In genomic region chr6:52929321-52930164, GRCh38 we compare ENCODE assay signal across 11 cellular contexts. TPM values are rescaled to one million over a fixed set of nuclear protein-coding genes. Genes with fewer than 3 reads are reported as not detected.
DNase-seq lines count a peak whose midpoint lies in the region; ATAC-seq and TF ChIP-seq lines count a peak whose summit lies in the region.
"Had no signal": no experiment of that assay in that cellular context is flagged by ENCODE, and none has a peak within 500 bp of the region (broad histone marks: within the 10 kb centered on the region; RNA-seq: fewer than 3 reads in every experiment).

No MANE protein-coding gene starts in this region.

- H3K36me3 ChIP-seq in upper lobe of left lung: no peaks in the 10 kb centered on the region

- H3K4me1 ChIP-seq in upper lobe of left lung: peaks cover 0 to 13% (median 5%) of the 10 kb centered on the region in 4 donors

- no peak for TF ChIP-seq POLR2A in upper lobe of left lung (IDR thresholded peaks at IDR 0.05)

- no peak overlapping the region for H3K4me3 ChIP-seq in upper lobe of left lung

- 75 to 76% methylated on average over 6 of the region's 6 CpGs for WGBS in upper lobe of left lung, 2 donors

- no peaks in the 10 kb centered on the region for H3K9me3 ChIP-seq in upper lobe of left lung

- no peaks in the 10 kb centered on the region for H3K27me3 ChIP-seq in upper lobe of left lung

- no peak for TF ChIP-seq EP300 in upper lobe of left lung (IDR thresholded peaks at IDR 0.05)

- DNase-seq in DMS153 (lab: John Stamatoyannopoulos, UW) (peak; percentile 10), DMS153 treated with DMSO at 0.1 percent for 48 hours (lab: John Stamatoyannopoulos, UW; ENCODE audit: unreplicated experiment) (no peak), SW 1271 (lab: John Stamatoyannopoulos, UW) (peak; percentile 2 to 66), glomerular endothelial cell (ENCODE audit: extremely low read depth, low read depth, low spot score) (peak; percentile 22), upper lobe of left lung (peak in 1 of 2 donors; percentile 83), UCSD-AML1 (lab: John Stamatoyannopoulos, UW; ENCODE audit: unreplicated experiment) (no peak)
- no peak for DNase-seq in activated CD8-positive, alpha-beta memory T cell treated with anti-CD3 and anti-CD28 coated beads, Interleukin-2, amount 50 U/mL, for 4 hours
- DNase-seq: natural killer cell had no signal

- peak overlapping the region in 3 of 4 donors; percentile 27 to 82 (median 71) for H3K27ac ChIP-seq in upper lobe of left lung
- H3K27ac ChIP-seq: VCaP had no signal

- TF ChIP-seq CTCF in upper lobe of left lung (IDR thresholded peaks at IDR 0.05): no peak

- peak; percentile 33 to 67 for ATAC-seq in upper lobe of left lung (ENCODE audit: low FRiP score in 2 of 2)
- ATAC-seq in GM21381 (IDR thresholded peaks at IDR 0.05; ENCODE audit: unreplicated experiment): no peak
- ATAC-seq: natural killer cell had no signal

RNA-seq across cellular contexts. Expression of gene GSTA3, which starts 20.0 kb away (rescaled TPM):
- total RNA-seq in glomerular endothelial cell (not detected in 2 replicates), upper lobe of left lung (1 to 10 TPM in 1 of 6 donors, under 1 TPM in 4, not detected in 1; 0.46 to 2.0 (median 0.57) TPM)
- total RNA-seq: chondrocyte, natural killer cell had no signal

Comparison
In these comparisons a context has a peak if more than half of its experiments do, and no peak if none do; other contexts are left out.
1. DNase-seq: peak in DMS153 (single experiment), SW 1271 (2 of 2) and glomerular endothelial cell (single experiment); none in DMS153 treated with DMSO at 0.1 percent for 48 hours (single experiment), UCSD-AML1 (single experiment) and activated CD8-positive, alpha-beta memory T cell treated with anti-CD3 and anti-CD28 coated beads, Interleukin-2, amount 50 U/mL, for 4 hours (single experiment).